ENCODE assay signal across 2 cellular contexts in genomic region chr5:66209350-66209749, GRCh38.
TF ChIP-seq lines count a peak whose summit lies in the region.

No MANE protein-coding gene starts in this region.

TF ChIP-seq in Ishikawa, 13 proteins besides CTCF, POLR2A, EP300 and RAD21 (continued from another document):
- TF ChIP-seq REST (IDR thresholded peaks at IDR 0.05; ENCODE audit: low read depth), result no peak
- TF ChIP-seq CEBPB (IDR thresholded peaks at IDR 0.05), result no peak
- TF ChIP-seq TCF12 (IDR thresholded peaks at IDR 0.05; ENCODE audit: low read depth), result peak; percentile 68
- no peak for TF ChIP-seq TAF1 (IDR thresholded peaks at IDR 0.05; ENCODE audit: low read depth)
- TF ChIP-seq YY1 (IDR thresholded peaks at IDR 0.05; ENCODE audit: low read depth), result no peak
- no peak for TF ChIP-seq EGR1 (IDR thresholded peaks at IDR 0.05)
- TF ChIP-seq FOXM1 (IDR thresholded peaks at IDR 0.05; ENCODE audit: borderline replicate concordance, low read depth), result no peak
- TF ChIP-seq CREB1 (IDR thresholded peaks at IDR 0.05; ENCODE audit: low read depth), result no peak
- TF ChIP-seq NFIC (IDR thresholded peaks at IDR 0.05), result 0 out of 2 replicates have a peak, but pooled peaks have one; percentile 32
- no peak for TF ChIP-seq USF1 (IDR thresholded peaks at IDR 0.05)
- no peak for TF ChIP-seq ZBTB7A (IDR thresholded peaks at IDR 0.05; ENCODE audit: low read depth)

TF ChIP-seq in K562, 482 proteins besides CTCF, POLR2A, EP300 and RAD21 (continued from another document):
- no peak for TF ChIP-seq ZNF644 (tag; IDR thresholded peaks at IDR 0.05; ENCODE audit: low read depth)
- TF ChIP-seq C11orf30 (IDR thresholded peaks at IDR 0.05; ENCODE audit: low read depth), result peak; percentile 34; the same call in 1 of the 2 replicates
- no peak for TF ChIP-seq ATF1 (CRISPR knock-in tag; IDR thresholded peaks at IDR 0.05)
- TF ChIP-seq ATF1 (tag; IDR thresholded peaks at IDR 0.05), result no peak
TF ChIP-seq in K562: peak in this region for 1.
